In the genomic region with DNA sequence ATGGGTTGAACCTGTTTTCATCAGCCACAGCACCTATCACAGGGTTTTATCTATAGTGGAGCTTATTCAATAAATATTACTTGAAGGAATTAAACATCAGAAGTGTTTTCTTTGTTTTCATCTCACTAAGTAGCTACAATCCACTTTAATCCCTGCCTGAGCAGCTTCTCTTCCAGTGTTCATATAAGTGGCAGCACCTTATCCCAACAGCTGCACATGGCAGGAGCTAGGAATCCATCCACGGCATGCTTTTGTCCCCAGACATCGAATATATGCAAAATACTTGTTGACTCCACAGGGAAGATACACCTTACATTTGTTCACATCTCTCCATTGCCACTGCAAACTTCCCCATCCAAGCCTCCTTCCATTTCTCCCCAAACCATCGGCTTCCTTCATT, we compare ENCODE assay signal across 26 cellular contexts.
"Had no signal": no experiment of that assay in that cellular context is flagged by ENCODE, and none has a peak within 500 bp of the region (broad histone marks: within the 10 kb centered on the region; RNA-seq: fewer than 3 reads in every experiment).

No MANE protein-coding gene starts in this region.

- H3K4me1 Mint-ChIP-seq: neural progenitor cell; stimulated activated effector memory CD8-positive, alpha-beta T cell treated with anti-CD3 and anti-CD28 coated beads, Interleukin-12 subunit alpha, Interleukin-12 subunit beta, amount 100 ng/mL, for 72 hours; stimulated activated naive B cell treated with anti-CD40 and anti-IgM and Interleukin-4, amounts not matched to agents 10 μg/mL and 1 μg/mL and 100 μg/mL, for 72 hours had no signal

- H3K9me3 ChIP-seq: ovary, psoas muscle, right lobe of liver, sigmoid colon, stomach, thoracic aorta, thyroid gland, tibial nerve, upper lobe of left lung, vagina had no signal

- H3K4me3 Mint-ChIP-seq: nephron; neural progenitor cell; stimulated activated effector memory CD8-positive, alpha-beta T cell treated with anti-CD3 and anti-CD28 coated beads, Interleukin-12 subunit alpha, Interleukin-12 subunit beta, amount 100 ng/mL, for 72 hours; stimulated activated naive B cell treated with anti-CD40 and anti-IgM and Interleukin-4, amounts not matched to agents 10 μg/mL and 1 μg/mL and 100 μg/mL, for 72 hours; stimulated activated naive CD8-positive, alpha-beta T cell treated with anti-CD3 and anti-CD28 coated beads, Interleukin-15, Interleukin-2, amounts not matched to agents 100 ng/mL and 50 ng/mL, for 24 hours had no signal

- H3K27me3 ChIP-seq: neural progenitor cell, ovary, right lobe of liver, sigmoid colon, stomach, thyroid gland, tibial nerve, upper lobe of left lung, vagina had no signal

- DNase-seq: occipital lobe; ovary; psoas muscle; right cardiac atrium; right lobe of liver; sigmoid colon; small intestine; stimulated activated CD4-positive, alpha-beta T cell treated with anti-CD3 and anti-CD28 coated beads, Interleukin-15, amount 100 ng/mL, for 24 hours; stimulated activated CD4-positive, alpha-beta T cell treated with anti-CD3 and anti-CD28 coated beads, Interleukin-2, amount 100 ng/mL, for 24 hours; stimulated activated CD4-positive, alpha-beta T cell treated with anti-CD3 and anti-CD28 coated beads, Interleukin-2, amount 100 ng/mL, for 48 hours; stimulated activated CD4-positive, alpha-beta T cell treated with anti-CD3 and anti-CD28 coated beads, Interleukin-4, amount 100 ng/mL, for 24 hours; stimulated activated naive B cell treated with anti-CD40 and anti-IgM and Interleukin-4, amounts not matched to agents 10 μg/mL and 1 μg/mL and 100 μg/mL, for 72 hours; stimulated activated naive CD4-positive, alpha-beta T cell treated with Interleukin-2 at 50 U/mL for 16 hours; stomach; thyroid gland; trophoblast cell; upper lobe of left lung had no signal

- ATAC-seq: psoas muscle; right cardiac atrium; right lobe of liver; stimulated activated effector memory CD8-positive, alpha-beta T cell treated with anti-CD3 and anti-CD28 coated beads, Interleukin-12 subunit alpha, Interleukin-12 subunit beta, amount 100 ng/mL, for 72 hours; stimulated activated naive B cell treated with anti-CD40 and anti-IgM and Interleukin-4, amounts not matched to agents 10 μg/mL and 1 μg/mL and 100 μg/mL, for 72 hours had no signal

- H3K27ac ChIP-seq: neural progenitor cell, ovary, parathyroid adenoma, psoas muscle, right lobe of liver, sigmoid colon, stomach, thoracic aorta, thyroid gland, tibial nerve, upper lobe of left lung, vagina had no signal

- H3K27me3 Mint-ChIP-seq: progenitor cell of endocrine pancreas; stimulated activated naive B cell treated with anti-CD40 and anti-IgM and Interleukin-4, amounts not matched to agents 10 μg/mL and 1 μg/mL and 100 μg/mL, for 72 hours; stimulated activated naive CD8-positive, alpha-beta T cell treated with anti-CD3 and anti-CD28 coated beads, Interleukin-15, Interleukin-2, amounts not matched to agents 100 ng/mL and 50 ng/mL, for 24 hours had no signal

- H3K36me3 ChIP-seq: neural progenitor cell, ovary, right lobe of liver, sigmoid colon, stomach, thoracic aorta, thyroid gland, tibial nerve, upper lobe of left lung, vagina had no signal

- H3K4me3 ChIP-seq: neural progenitor cell, ovary, psoas muscle, right lobe of liver, sigmoid colon, stomach, thoracic aorta, thyroid gland, tibial nerve, upper lobe of left lung, vagina had no signal

- H3K36me3 Mint-ChIP-seq: neural progenitor cell; stimulated activated effector memory CD8-positive, alpha-beta T cell treated with anti-CD3 and anti-CD28 coated beads, Interleukin-12 subunit alpha, Interleukin-12 subunit beta, amount 100 ng/mL, for 72 hours; stimulated activated naive B cell treated with anti-CD40 and anti-IgM and Interleukin-4, amounts not matched to agents 10 μg/mL and 1 μg/mL and 100 μg/mL, for 72 hours had no signal

- H3K27ac Mint-ChIP-seq: nephron; neural progenitor cell; progenitor cell of endocrine pancreas; stimulated activated effector memory CD8-positive, alpha-beta T cell treated with anti-CD3 and anti-CD28 coated beads, Interleukin-12 subunit alpha, Interleukin-12 subunit beta, amount 100 ng/mL, for 72 hours; stimulated activated naive B cell treated with anti-CD40 and anti-IgM and Interleukin-4, amounts not matched to agents 10 μg/mL and 1 μg/mL and 100 μg/mL, for 72 hours; stimulated activated naive CD8-positive, alpha-beta T cell treated with anti-CD3 and anti-CD28 coated beads, Interleukin-15, Interleukin-2, amounts not matched to agents 100 ng/mL and 50 ng/mL, for 24 hours had no signal

- H3K9me3 Mint-ChIP-seq: nephron; neural progenitor cell; stimulated activated naive B cell treated with anti-CD40 and anti-IgM and Interleukin-4, amounts not matched to agents 10 μg/mL and 1 μg/mL and 100 μg/mL, for 72 hours; stimulated activated naive CD8-positive, alpha-beta T cell treated with anti-CD3 and anti-CD28 coated beads, Interleukin-15, Interleukin-2, amounts not matched to agents 100 ng/mL and 50 ng/mL, for 24 hours had no signal
